Comparison of ENCODE assay signal across 10 cellular contexts in the genomic region with DNA sequence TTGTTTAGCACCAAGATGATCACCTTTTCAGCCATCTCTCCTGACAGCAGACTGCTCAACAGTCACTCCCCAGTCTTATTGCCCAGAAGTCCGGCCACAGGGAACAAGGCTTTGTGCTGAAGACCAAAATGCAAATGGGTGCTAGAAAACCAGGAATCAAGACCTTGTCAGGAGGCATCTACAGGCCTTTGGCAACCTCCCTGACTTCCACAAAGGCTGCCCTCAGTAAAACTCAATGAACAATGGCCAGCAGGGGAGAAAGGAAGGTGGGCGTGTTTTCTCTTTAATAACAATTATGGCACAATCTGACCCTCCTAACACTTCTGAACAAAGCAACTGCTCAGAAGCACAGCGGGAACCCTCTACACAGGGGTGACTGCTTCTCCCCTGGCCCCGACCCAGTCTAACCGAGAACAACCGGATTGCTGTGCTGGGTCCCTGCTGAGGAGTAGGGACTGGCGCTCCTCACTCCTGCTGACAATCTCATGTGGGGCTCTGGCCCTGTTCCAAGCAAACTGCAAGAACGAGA. TPM values are rescaled to one million over a fixed set of nuclear protein-coding genes. Genes with fewer than 3 reads are reported as not detected.
A peak's percentile ranks its signal among the peaks of the same experiment; 100 is the strongest.
DNase-seq lines count a peak whose midpoint lies in the region; ATAC-seq, FAIRE-seq and TF ChIP-seq lines count a peak whose summit lies in the region.
"Had no signal": no experiment of that assay in that cellular context is flagged by ENCODE, and none has a peak within 500 bp of the region (broad histone marks: within the 10 kb centered on the region; RNA-seq: fewer than 3 reads in every experiment).

No MANE protein-coding gene starts in this region.

- peaks cover 2 to 55% (median 13%) of the 10 kb centered on the region in 3 donors for H3K36me3 ChIP-seq in esophagus squamous epithelium

- 70 to 77% methylated on average over 3 to 7 of the region's 8 CpGs for WGBS in esophagus squamous epithelium, 2 donors

- H3K4me1 ChIP-seq in esophagus squamous epithelium: peaks cover 0 to 54% (median 8%) of the 10 kb centered on the region in 3 donors

- intact Hi-C loops in esophagus squamous epithelium (cut with DNase I) (loop anchor here (10.0 kb wide), 1 partner anchor 226 kb away; no protein-coding TSS in a partner anchor), posterior vena cava (cut with DNase I) (loop anchor here (5.0 to 10.0 kb wide), 3 partner anchors 53 to 1082 kb away; no protein-coding TSS in a partner anchor)

- H3K27ac ChIP-seq in esophagus squamous epithelium: peak overlapping the region; percentile 36 to 84 (median 77)

- no peaks in the 10 kb centered on the region for H3K27me3 ChIP-seq in esophagus squamous epithelium

- DNase-seq in COR-L47 (lab: John Stamatoyannopoulos, UW): peak; percentile 97
- DNase-seq in NCI-H748 treated with DMSO at 0.1 percent for 48 hours (lab: John Stamatoyannopoulos, UW): peak; percentile 4
- DNase-seq in esophagus squamous epithelium (lab: John Stamatoyannopoulos, UW): no peak
- peak; percentile 75 for DNase-seq in posterior vena cava (ENCODE audit: low spot score)
- DNase-seq in stimulated activated naive CD4-positive, alpha-beta T cell treated with Interleukin-2 at 50 U/mL for 16 hours (lab: John Stamatoyannopoulos, UW): no peak
- DNase-seq in HTR-8/SVneo (ENCODE audit: insufficient read length, low spot score): no peak
- no peak for DNase-seq in H54 (ENCODE audit: insufficient read length, low spot score)
- DNase-seq: HCEC 1CT, NCI-H524 had no signal

- FAIRE-seq in HTR-8/SVneo (lab: Jason Lieb, UNC) (no peak), H54 (lab: Jason Lieb, UNC) (no peak)

- H3K9me3 ChIP-seq in esophagus squamous epithelium: no peaks in the 10 kb centered on the region

- TF ChIP-seq CTCF in esophagus squamous epithelium (IDR thresholded peaks at IDR 0.05): no peak

- no peak overlapping the region for H3K4me3 ChIP-seq in esophagus squamous epithelium

- ATAC-seq in GM19324 (IDR thresholded peaks at IDR 0.05; ENCODE audit: low FRiP score, unreplicated experiment): no peak

- no peak for TF ChIP-seq POLR2A in esophagus squamous epithelium (IDR thresholded peaks at IDR 0.05)
- TF ChIP-seq POLR2A in H54 (IDR thresholded peaks at IDR 0.05; ENCODE audit: low read depth, low read length): no peak

RNA-seq across cellular contexts. Expression of a gene that starts 41.6 kb away (rescaled TPM):
- total RNA-seq in esophagus squamous epithelium: 10 to 100 TPM; 30.4 to 84.7 (median 47.8) TPM
- total RNA-seq in posterior vena cava: 10 to 100 TPM; 81.0 to 83.0 TPM

Comparison
In these comparisons a context has a peak if more than half of its experiments do, and no peak if none do; other contexts are left out.
1. DNase-seq: peak in COR-L47 (single experiment), NCI-H748 treated with DMSO at 0.1 percent for 48 hours (single experiment) and posterior vena cava (single experiment); none in esophagus squamous epithelium (single experiment), stimulated activated naive CD4-positive, alpha-beta T cell treated with Interleukin-2 at 50 U/mL for 16 hours (single experiment), HTR-8/SVneo (single experiment) and H54 (single experiment).